In the genomic region with DNA sequence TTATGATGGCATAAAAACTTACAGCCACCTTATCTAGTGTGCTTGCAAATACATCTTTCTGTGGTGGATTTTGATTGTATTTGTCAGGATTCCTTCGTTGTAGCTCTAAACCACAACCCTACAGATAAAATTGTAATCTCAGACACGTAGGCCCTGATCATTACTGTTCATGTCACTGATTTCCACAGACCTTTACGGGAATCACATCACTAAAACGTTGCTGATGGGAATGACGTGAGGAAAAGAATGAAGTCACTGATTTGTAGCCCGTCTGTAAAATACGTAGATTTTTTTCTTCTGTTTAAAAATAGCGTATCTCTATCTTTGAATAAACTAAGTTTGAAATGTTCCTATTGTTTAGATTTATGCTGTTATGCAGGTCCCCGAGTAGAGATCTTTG, we compare ENCODE assay signal across 1 cellular context.
TF ChIP-seq lines count a peak whose summit lies in the region.

No MANE protein-coding gene starts in this region.

TF ChIP-seq in GM23338, 12 proteins besides CTCF, POLR2A, EP300 and RAD21 (continued from another document):
- TF ChIP-seq, protein P1, sequence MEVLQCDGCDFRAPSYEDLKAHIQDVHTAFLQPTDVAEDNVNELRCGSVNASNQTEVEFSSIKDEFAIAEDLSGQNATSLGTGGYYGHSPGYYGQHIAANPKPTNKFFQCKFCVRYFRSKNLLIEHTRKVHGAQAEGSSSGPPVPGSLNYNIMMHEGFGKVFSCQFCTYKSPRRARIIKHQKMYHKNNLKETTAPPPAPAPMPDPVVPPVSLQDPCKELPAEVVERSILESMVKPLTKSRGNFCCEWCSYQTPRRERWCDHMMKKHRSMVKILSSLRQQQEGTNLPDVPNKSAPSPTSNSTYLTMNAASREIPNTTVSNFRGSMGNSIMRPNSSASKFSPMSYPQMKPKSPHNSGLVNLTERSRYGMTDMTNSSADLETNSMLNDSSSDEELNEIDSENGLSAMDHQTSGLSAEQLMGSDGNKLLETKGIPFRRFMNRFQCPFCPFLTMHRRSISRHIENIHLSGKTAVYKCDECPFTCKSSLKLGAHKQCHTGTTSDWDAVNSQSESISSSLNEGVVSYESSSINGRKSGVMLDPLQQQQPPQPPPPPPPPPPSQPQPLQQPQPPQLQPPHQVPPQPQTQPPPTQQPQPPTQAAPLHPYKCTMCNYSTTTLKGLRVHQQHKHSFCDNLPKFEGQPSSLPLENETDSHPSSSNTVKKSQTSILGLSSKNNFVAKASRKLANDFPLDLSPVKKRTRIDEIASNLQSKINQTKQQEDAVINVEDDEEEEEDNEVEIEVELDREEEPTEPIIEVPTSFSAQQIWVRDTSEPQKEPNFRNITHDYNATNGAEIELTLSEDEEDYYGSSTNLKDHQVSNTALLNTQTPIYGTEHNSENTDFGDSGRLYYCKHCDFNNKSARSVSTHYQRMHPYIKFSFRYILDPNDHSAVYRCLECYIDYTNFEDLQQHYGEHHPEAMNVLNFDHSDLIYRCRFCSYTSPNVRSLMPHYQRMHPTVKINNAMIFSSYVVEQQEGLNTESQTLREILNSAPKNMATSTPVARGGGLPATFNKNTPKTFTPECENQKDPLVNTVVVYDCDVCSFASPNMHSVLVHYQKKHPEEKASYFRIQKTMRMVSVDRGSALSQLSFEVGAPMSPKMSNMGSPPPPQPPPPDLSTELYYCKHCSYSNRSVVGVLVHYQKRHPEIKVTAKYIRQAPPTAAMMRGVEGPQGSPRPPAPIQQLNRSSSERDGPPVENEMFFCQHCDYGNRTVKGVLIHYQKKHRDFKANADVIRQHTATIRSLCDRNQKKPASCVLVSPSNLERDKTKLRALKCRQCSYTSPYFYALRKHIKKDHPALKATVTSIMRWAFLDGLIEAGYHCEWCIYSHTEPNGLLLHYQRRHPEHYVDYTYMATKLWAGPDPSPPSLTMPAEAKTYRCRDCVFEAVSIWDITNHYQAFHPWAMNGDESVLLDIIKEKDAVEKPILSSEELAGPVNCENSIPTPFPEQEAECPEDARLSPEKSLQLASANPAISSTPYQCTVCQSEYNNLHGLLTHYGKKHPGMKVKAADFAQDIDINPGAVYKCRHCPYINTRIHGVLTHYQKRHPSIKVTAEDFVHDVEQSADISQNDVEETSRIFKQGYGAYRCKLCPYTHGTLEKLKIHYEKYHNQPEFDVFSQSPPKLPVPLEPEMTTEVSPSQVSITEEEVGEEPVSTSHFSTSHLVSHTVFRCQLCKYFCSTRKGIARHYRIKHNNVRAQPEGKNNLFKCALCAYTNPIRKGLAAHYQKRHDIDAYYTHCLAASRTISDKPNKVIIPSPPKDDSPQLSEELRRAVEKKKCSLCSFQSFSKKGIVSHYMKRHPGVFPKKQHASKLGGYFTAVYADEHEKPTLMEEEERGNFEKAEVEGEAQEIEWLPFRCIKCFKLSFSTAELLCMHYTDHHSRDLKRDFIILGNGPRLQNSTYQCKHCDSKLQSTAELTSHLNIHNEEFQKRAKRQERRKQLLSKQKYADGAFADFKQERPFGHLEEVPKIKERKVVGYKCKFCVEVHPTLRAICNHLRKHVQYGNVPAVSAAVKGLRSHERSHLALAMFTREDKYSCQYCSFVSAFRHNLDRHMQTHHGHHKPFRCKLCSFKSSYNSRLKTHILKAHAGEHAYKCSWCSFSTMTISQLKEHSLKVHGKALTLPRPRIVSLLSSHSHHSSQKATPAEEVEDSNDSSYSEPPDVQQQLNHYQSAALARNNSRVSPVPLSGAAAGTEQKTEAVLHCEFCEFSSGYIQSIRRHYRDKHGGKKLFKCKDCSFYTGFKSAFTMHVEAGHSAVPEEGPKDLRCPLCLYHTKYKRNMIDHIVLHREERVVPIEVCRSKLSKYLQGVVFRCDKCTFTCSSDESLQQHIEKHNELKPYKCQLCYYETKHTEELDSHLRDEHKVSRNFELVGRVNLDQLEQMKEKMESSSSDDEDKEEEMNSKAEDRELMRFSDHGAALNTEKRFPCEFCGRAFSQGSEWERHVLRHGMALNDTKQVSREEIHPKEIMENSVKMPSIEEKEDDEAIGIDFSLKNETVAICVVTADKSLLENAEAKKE (CRISPR knock-in tag; IDR thresholded peaks at IDR 0.05) = no peak
- TF ChIP-seq ZNF331 (CRISPR knock-in tag; IDR thresholded peaks at IDR 0.05; ENCODE audit: low read depth) (no peak), JUNB (IDR thresholded peaks at IDR 0.05; ENCODE audit: unreplicated experiment) (no peak), ZNF114 (CRISPR knock-in tag; IDR thresholded peaks at IDR 0.05) (no peak), EZH2 (IDR thresholded peaks at IDR 0.05; ENCODE audit: low read depth, unreplicated experiment) (no peak), STAT1 (IDR thresholded peaks at IDR 0.05; ENCODE audit: unreplicated experiment) (no peak)
- TF ChIP-seq, protein P2, sequence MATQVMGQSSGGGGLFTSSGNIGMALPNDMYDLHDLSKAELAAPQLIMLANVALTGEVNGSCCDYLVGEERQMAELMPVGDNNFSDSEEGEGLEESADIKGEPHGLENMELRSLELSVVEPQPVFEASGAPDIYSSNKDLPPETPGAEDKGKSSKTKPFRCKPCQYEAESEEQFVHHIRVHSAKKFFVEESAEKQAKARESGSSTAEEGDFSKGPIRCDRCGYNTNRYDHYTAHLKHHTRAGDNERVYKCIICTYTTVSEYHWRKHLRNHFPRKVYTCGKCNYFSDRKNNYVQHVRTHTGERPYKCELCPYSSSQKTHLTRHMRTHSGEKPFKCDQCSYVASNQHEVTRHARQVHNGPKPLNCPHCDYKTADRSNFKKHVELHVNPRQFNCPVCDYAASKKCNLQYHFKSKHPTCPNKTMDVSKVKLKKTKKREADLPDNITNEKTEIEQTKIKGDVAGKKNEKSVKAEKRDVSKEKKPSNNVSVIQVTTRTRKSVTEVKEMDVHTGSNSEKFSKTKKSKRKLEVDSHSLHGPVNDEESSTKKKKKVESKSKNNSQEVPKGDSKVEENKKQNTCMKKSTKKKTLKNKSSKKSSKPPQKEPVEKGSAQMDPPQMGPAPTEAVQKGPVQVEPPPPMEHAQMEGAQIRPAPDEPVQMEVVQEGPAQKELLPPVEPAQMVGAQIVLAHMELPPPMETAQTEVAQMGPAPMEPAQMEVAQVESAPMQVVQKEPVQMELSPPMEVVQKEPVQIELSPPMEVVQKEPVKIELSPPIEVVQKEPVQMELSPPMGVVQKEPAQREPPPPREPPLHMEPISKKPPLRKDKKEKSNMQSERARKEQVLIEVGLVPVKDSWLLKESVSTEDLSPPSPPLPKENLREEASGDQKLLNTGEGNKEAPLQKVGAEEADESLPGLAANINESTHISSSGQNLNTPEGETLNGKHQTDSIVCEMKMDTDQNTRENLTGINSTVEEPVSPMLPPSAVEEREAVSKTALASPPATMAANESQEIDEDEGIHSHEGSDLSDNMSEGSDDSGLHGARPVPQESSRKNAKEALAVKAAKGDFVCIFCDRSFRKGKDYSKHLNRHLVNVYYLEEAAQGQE (IDR thresholded peaks at IDR 0.05; ENCODE audit: unreplicated experiment) = no peak
